ENCODE assay signal across 7 cellular contexts in genomic region chr5:3167473-3167872, GRCh38.
"Had no signal": no experiment of that assay in that cellular context is flagged by ENCODE, and none has a peak within 500 bp of the region (broad histone marks: within the 10 kb centered on the region; RNA-seq: fewer than 3 reads in every experiment).

No MANE protein-coding gene starts in this region.

- H3K9ac ChIP-seq: KMS-11 had no signal

- DNase-seq: IMR-90, KBM-7, KG1 had no signal

- H3K4me2 ChIP-seq: KMS-11 had no signal

- H3K27ac ChIP-seq: HL-60, KMS-11 had no signal

- FAIRE-seq: HepG2, HTR-8/SVneo had no signal

- ATAC-seq: HepG2 had no signal
